Comparison of ENCODE assay signal across 8 cellular contexts in genomic region chr11:122202161-122202950, GRCh38.
A peak's percentile ranks its signal among the peaks of the same experiment; 100 is the strongest.
DNase-seq lines count a peak whose midpoint lies in the region; ATAC-seq and TF ChIP-seq lines count a peak whose summit lies in the region.

No MANE protein-coding gene starts in this region.

- H3K27me3 Mint-ChIP-seq in activated naive CD8-positive, alpha-beta T cell treated with anti-CD3 and anti-CD28 coated beads for 36 hours, result peaks cover 36% of the 10 kb centered on the region
- H3K27me3 Mint-ChIP-seq in immature natural killer cell (ENCODE audit: low read depth in 3 of 3), result peaks cover 6 to 15% (median 13%) of the 10 kb centered on the region in 3 donors

- H3K9me3 Mint-ChIP-seq in activated naive CD8-positive, alpha-beta T cell treated with anti-CD3 and anti-CD28 coated beads for 36 hours, result no peaks in the 10 kb centered on the region
- no peaks in the 10 kb centered on the region for H3K9me3 Mint-ChIP-seq in immature natural killer cell

- no peaks in the 10 kb centered on the region for H3K36me3 Mint-ChIP-seq in activated naive CD8-positive, alpha-beta T cell treated with anti-CD3 and anti-CD28 coated beads for 36 hours
- H3K36me3 Mint-ChIP-seq in immature natural killer cell, result no peaks in the 10 kb centered on the region

- ATAC-seq in GM19455 (IDR thresholded peaks at IDR 0.05; ENCODE audit: unreplicated experiment), result no peak

- H3K4me3 ChIP-seq in HFF-Myc (replicated peaks; ENCODE audit: low read depth, low read length) (peak overlapping the region; percentile 47), brain microvascular endothelial cell (ENCODE audit: low read depth, low read length) (peak overlapping the region; percentile 60)

- no peaks in the 10 kb centered on the region for H3K27me3 ChIP-seq in brain microvascular endothelial cell (replicated peaks)

- no peak overlapping the region for H3K27ac Mint-ChIP-seq in activated naive CD8-positive, alpha-beta T cell treated with anti-CD3 and anti-CD28 coated beads for 36 hours
- no peak overlapping the region for H3K27ac Mint-ChIP-seq in immature natural killer cell

- H3K27ac ChIP-seq in brain microvascular endothelial cell (peak overlapping the region; percentile 74), substantia nigra (ENCODE audit: low read depth, low read length, poor library complexity, severe bottlenecking) (peak overlapping the region; percentile 85)

- DNase-seq in HFF-Myc (ENCODE audit: extremely low read depth, low read depth), result no peak
- peak; percentile 76 for DNase-seq in brain microvascular endothelial cell
- peak; percentile 17 for DNase-seq in kidney glomerular epithelial cell (lab: John Stamatoyannopoulos, UW)
- DNase-seq in substantia nigra (lab: John Stamatoyannopoulos, UW), result peak in 6 of 49 donors; percentile 27 to 69 (median 55)
- no peak for DNase-seq in activated naive CD8-positive, alpha-beta T cell treated with anti-CD3 and anti-CD28 coated beads for 36 hours
- no peak for DNase-seq in immature natural killer cell
- no peak for DNase-seq in stimulated activated CD8-positive, alpha-beta memory T cell treated with anti-CD3 and anti-CD28 coated beads, Interleukin-4, amount 100 ng/mL, for 48 hours

- no peaks in the 10 kb centered on the region for H3K4me1 Mint-ChIP-seq in activated naive CD8-positive, alpha-beta T cell treated with anti-CD3 and anti-CD28 coated beads for 36 hours
- no peaks in the 10 kb centered on the region for H3K4me1 Mint-ChIP-seq in immature natural killer cell

- H3K36me3 ChIP-seq in brain microvascular endothelial cell (replicated peaks), result no peaks in the 10 kb centered on the region

- H3K4me3 Mint-ChIP-seq in activated naive CD8-positive, alpha-beta T cell treated with anti-CD3 and anti-CD28 coated beads for 36 hours, result no peak overlapping the region
- no peak overlapping the region for H3K4me3 Mint-ChIP-seq in immature natural killer cell

- in situ Hi-C loops in brain microvascular endothelial cell (cut with HindIII; ENCODE audit: low pct_ligation_motif_present, low sequenced_read_pairs), result no loop called here

- TF ChIP-seq CTCF in HFF-Myc (IDR thresholded peaks at IDR 0.05; ENCODE audit: low read depth, low read length, missing control alignments) (no peak), brain microvascular endothelial cell (IDR thresholded peaks at IDR 0.05; ENCODE audit: low read depth, low read length, missing control alignments) (no peak)

Comparison
In these comparisons a context has a peak if more than half of its experiments do, and no peak if none do; other contexts are left out.
1. DNase-seq: peak in brain microvascular endothelial cell (single experiment) and kidney glomerular epithelial cell (single experiment); none in HFF-Myc (single experiment), activated naive CD8-positive, alpha-beta T cell treated with anti-CD3 and anti-CD28 coated beads for 36 hours (single experiment), immature natural killer cell (0 of 3) and stimulated activated CD8-positive, alpha-beta memory T cell treated with anti-CD3 and anti-CD28 coated beads, Interleukin-4, amount 100 ng/mL, for 48 hours (single experiment).